In the genomic region with DNA sequence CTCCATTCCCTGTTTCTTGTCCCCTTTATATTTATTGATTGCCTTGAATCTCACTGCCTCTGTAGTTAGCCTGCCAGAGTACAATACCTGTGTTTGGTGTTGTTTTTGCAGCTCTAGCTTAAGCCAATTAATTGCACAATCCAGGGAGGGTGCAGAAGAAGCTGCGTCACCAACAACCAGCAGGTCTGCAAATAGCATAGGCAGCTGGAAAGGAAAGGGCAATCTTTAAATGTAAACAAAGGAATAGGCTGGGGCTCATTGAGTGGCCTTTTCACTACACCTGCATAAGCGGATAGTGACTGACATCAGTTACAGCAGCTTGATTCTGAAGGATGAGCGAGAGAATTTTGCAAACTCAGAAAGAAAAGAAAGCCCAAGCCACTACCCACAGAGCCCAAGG, we compare ENCODE assay signal across 13 cellular contexts.
DNase-seq lines count a peak whose midpoint lies in the region; ATAC-seq, FAIRE-seq and TF ChIP-seq lines count a peak whose summit lies in the region.
"Had no signal": no experiment of that assay in that cellular context is flagged by ENCODE, and none has a peak within 500 bp of the region (broad histone marks: within the 10 kb centered on the region; RNA-seq: fewer than 3 reads in every experiment).

No MANE protein-coding gene starts in this region.

- H3K9me3 Mint-ChIP-seq in WTC11 (no peaks in the 10 kb centered on the region), progenitor cell of endocrine pancreas (ENCODE audit: low read depth) (peaks cover 1% of the 10 kb centered on the region)
- H3K9me3 Mint-ChIP-seq: activated naive CD4-positive, alpha-beta T cell treated with anti-CD3 and anti-CD28 coated beads for 36 hours; stimulated activated naive CD8-positive, alpha-beta T cell treated with anti-CD3 and anti-CD28 coated beads, Interleukin-15, Interleukin-2, amounts not matched to agents 100 ng/mL and 50 ng/mL, for 24 hours had no signal

- POLR2A ChIA-PET in HEK293 (lab: Yijun Ruan, JAX) (no interaction called here), WTC11 (lab: Charles Lee) (no interaction called here)

- no peaks in the 10 kb centered on the region for H4K20me1 ChIP-seq in smooth muscle cell (ENCODE audit: low read depth)

- H3K4me3 Mint-ChIP-seq in WTC11 (peak overlapping the region; percentile 44), progenitor cell of endocrine pancreas (ENCODE audit: low read depth) (no peak overlapping the region)
- H3K4me3 Mint-ChIP-seq: activated naive CD4-positive, alpha-beta T cell treated with anti-CD3 and anti-CD28 coated beads for 36 hours; stimulated activated naive CD8-positive, alpha-beta T cell treated with anti-CD3 and anti-CD28 coated beads, Interleukin-15, Interleukin-2, amounts not matched to agents 100 ng/mL and 50 ng/mL, for 24 hours had no signal

- H3K4me2 ChIP-seq in smooth muscle cell, result no peak overlapping the region

- peak; percentile 55 for ATAC-seq in WTC11

- peak; percentile 65 for DNase-seq in NCI-H2107 (lab: John Stamatoyannopoulos, UW)
- no peak for DNase-seq in WTC11 (ENCODE audit: low spot score)
- no peak for DNase-seq in progenitor cell of endocrine pancreas (ENCODE audit: low spot score, unreplicated experiment)
- DNase-seq in hypothalamus (lab: John Stamatoyannopoulos, UW), result no peak
- no peak for DNase-seq in smooth muscle cell (lab: John Stamatoyannopoulos, UW; ENCODE audit: unreplicated experiment)
- DNase-seq in NCI-H446 (lab: John Stamatoyannopoulos, UW), result no peak
- no peak for DNase-seq in RCC 7860 (ENCODE audit: low spot score)
- DNase-seq: activated naive CD4-positive, alpha-beta T cell treated with anti-CD3 and anti-CD28 coated beads for 36 hours; brain microvascular endothelial cell; GOT3 had no signal

- H3K27ac Mint-ChIP-seq in WTC11, result peak overlapping the region; percentile 94; the same call in 1 of the 2 replicates
- peak overlapping the region; percentile 3 for H3K27ac Mint-ChIP-seq in progenitor cell of endocrine pancreas
- H3K27ac Mint-ChIP-seq: activated naive CD4-positive, alpha-beta T cell treated with anti-CD3 and anti-CD28 coated beads for 36 hours; stimulated activated naive CD8-positive, alpha-beta T cell treated with anti-CD3 and anti-CD28 coated beads, Interleukin-15, Interleukin-2, amounts not matched to agents 100 ng/mL and 50 ng/mL, for 24 hours had no signal

- peaks cover 22% of the 10 kb centered on the region for H3K4me1 Mint-ChIP-seq in WTC11
- peaks cover 7% of the 10 kb centered on the region for H3K4me1 Mint-ChIP-seq in progenitor cell of endocrine pancreas (ENCODE audit: low read depth)

- CTCF ChIA-PET in HEK293 (lab: Yijun Ruan, JAX), result interaction anchor here (1.3 kb wide), 1 partner anchor 23 kb away, joined by 3 read pairs; no protein-coding TSS in a partner anchor
- CTCF ChIA-PET in WTC11 (lab: Charles Lee), result interaction anchor here (0.7 to 0.9 kb wide), 3 partner anchors 13 to 180 kb away, joined by 3 read pairs; no protein-coding TSS in a partner anchor

- no peaks in the 10 kb centered on the region for H3K27me3 ChIP-seq in smooth muscle cell (ENCODE audit: low read depth)
- H3K27me3 ChIP-seq: brain microvascular endothelial cell had no signal

- WGBS in smooth muscle cell (ENCODE audit: low lambda C conversion rate), result 80% methylated on average over 3 of the region's 3 CpGs

- no peaks in the 10 kb centered on the region for H3K79me2 ChIP-seq in smooth muscle cell (ENCODE audit: low read depth)

- TF ChIP-seq CTCF in HEK293 (tag by site-specific recombination; IDR thresholded peaks at IDR 0.05) (no peak), WTC11 (IDR thresholded peaks at IDR 0.05) (no peak), progenitor cell of endocrine pancreas (IDR thresholded peaks at IDR 0.05; ENCODE audit: unreplicated experiment) (no peak), smooth muscle cell (IDR thresholded peaks at IDR 0.05; ENCODE audit: borderline replicate concordance, insufficient read depth, poor library complexity, severe bottlenecking) (no peak)

- FAIRE-seq in RCC 7860 (lab: Jason Lieb, UNC), result no peak
- FAIRE-seq: D721Med had no signal

- no peaks in the 10 kb centered on the region for H3F3A ChIP-seq in smooth muscle cell (ENCODE audit: low read depth)

- H3K4me1 ChIP-seq in HEK293 (ENCODE audit: control insufficient read depth, insufficient read depth, low read length) (peaks cover 3% of the 10 kb centered on the region; the same call in 1 of the 2 replicates), smooth muscle cell (ENCODE audit: low read depth) (no peaks in the 10 kb centered on the region)

- no peak overlapping the region for H3K9ac ChIP-seq in smooth muscle cell (ENCODE audit: low read depth)

- H3K36me3 Mint-ChIP-seq in WTC11, result no peaks in the 10 kb centered on the region
- no peaks in the 10 kb centered on the region for H3K36me3 Mint-ChIP-seq in progenitor cell of endocrine pancreas (ENCODE audit: insufficient read depth)

- no peak overlapping the region for H3K4me3 ChIP-seq in HEK293 (ENCODE audit: low read depth, low read length)
- no peak overlapping the region for H3K4me3 ChIP-seq in smooth muscle cell

- no peak overlapping the region for H3K27ac ChIP-seq in HEK293 (ENCODE audit: extremely low read depth, low read depth, low read length)
- H3K27ac ChIP-seq in smooth muscle cell (ENCODE audit: low read depth), result no peak overlapping the region
- H3K27ac ChIP-seq: brain microvascular endothelial cell had no signal

- H3K27me3 Mint-ChIP-seq in WTC11 (ENCODE audit: low read depth), result no peaks in the 10 kb centered on the region
- no peaks in the 10 kb centered on the region for H3K27me3 Mint-ChIP-seq in progenitor cell of endocrine pancreas
- H3K27me3 Mint-ChIP-seq: stimulated activated naive CD8-positive, alpha-beta T cell treated with anti-CD3 and anti-CD28 coated beads, Interleukin-15, Interleukin-2, amounts not matched to agents 100 ng/mL and 50 ng/mL, for 24 hours had no signal

- no peak overlapping the region for H2AFZ ChIP-seq in smooth muscle cell (ENCODE audit: low read depth)

- H3K9me3 ChIP-seq in HEK293 (ENCODE audit: control insufficient read depth, insufficient read depth, low read depth, low read length), result no peaks in the 10 kb centered on the region
- no peaks in the 10 kb centered on the region for H3K9me3 ChIP-seq in smooth muscle cell (replicated peaks; ENCODE audit: low read depth)

- H3K36me3 ChIP-seq in HEK293 (ENCODE audit: control insufficient read depth in 2 of 2, insufficient read depth in 1 of 2, low read length in 2 of 2) (peaks cover 0 to 11% of the 10 kb centered on the region in 2 experiments; a peak in 1 of 3 replicates), smooth muscle cell (ENCODE audit: low read depth) (no peaks in the 10 kb centered on the region)
- H3K36me3 ChIP-seq: brain microvascular endothelial cell had no signal

TF ChIP-seq in HEK293, 187 proteins besides CTCF, POLR2A, EP300 and RAD21:
- no peak for TF ChIP-seq ZNF837 (tag by site-specific recombination; IDR thresholded peaks at IDR 0.05)
- peak; percentile 86; the same call in 1 of the 2 replicates for TF ChIP-seq ZNF530 (tag by site-specific recombination; IDR thresholded peaks at IDR 0.05; ENCODE audit: low read depth)

TF ChIP-seq in WTC11, 78 proteins besides CTCF, POLR2A, EP300 and RAD21 (continues in another document):
- TF ChIP-seq, protein P1, sequence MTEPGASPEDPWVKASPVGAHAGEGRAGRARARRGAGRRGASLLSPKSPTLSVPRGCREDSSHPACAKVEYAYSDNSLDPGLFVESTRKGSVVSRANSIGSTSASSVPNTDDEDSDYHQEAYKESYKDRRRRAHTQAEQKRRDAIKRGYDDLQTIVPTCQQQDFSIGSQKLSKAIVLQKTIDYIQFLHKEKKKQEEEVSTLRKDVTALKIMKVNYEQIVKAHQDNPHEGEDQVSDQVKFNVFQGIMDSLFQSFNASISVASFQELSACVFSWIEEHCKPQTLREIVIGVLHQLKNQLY (CRISPR knock-in tag; IDR thresholded peaks at IDR 0.05), result no peak
- TF ChIP-seq, protein P2, sequence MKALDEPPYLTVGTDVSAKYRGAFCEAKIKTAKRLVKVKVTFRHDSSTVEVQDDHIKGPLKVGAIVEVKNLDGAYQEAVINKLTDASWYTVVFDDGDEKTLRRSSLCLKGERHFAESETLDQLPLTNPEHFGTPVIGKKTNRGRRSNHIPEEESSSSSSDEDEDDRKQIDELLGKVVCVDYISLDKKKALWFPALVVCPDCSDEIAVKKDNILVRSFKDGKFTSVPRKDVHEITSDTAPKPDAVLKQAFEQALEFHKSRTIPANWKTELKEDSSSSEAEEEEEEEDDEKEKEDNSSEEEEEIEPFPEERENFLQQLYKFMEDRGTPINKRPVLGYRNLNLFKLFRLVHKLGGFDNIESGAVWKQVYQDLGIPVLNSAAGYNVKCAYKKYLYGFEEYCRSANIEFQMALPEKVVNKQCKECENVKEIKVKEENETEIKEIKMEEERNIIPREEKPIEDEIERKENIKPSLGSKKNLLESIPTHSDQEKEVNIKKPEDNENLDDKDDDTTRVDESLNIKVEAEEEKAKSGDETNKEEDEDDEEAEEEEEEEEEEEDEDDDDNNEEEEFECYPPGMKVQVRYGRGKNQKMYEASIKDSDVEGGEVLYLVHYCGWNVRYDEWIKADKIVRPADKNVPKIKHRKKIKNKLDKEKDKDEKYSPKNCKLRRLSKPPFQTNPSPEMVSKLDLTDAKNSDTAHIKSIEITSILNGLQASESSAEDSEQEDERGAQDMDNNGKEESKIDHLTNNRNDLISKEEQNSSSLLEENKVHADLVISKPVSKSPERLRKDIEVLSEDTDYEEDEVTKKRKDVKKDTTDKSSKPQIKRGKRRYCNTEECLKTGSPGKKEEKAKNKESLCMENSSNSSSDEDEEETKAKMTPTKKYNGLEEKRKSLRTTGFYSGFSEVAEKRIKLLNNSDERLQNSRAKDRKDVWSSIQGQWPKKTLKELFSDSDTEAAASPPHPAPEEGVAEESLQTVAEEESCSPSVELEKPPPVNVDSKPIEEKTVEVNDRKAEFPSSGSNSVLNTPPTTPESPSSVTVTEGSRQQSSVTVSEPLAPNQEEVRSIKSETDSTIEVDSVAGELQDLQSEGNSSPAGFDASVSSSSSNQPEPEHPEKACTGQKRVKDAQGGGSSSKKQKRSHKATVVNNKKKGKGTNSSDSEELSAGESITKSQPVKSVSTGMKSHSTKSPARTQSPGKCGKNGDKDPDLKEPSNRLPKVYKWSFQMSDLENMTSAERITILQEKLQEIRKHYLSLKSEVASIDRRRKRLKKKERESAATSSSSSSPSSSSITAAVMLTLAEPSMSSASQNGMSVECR (CRISPR knock-in tag; IDR thresholded peaks at IDR 0.05; ENCODE audit: borderline replicate concordance), result no peak
